Comparison of ENCODE assay signal across 15 cellular contexts in the genomic region with DNA sequence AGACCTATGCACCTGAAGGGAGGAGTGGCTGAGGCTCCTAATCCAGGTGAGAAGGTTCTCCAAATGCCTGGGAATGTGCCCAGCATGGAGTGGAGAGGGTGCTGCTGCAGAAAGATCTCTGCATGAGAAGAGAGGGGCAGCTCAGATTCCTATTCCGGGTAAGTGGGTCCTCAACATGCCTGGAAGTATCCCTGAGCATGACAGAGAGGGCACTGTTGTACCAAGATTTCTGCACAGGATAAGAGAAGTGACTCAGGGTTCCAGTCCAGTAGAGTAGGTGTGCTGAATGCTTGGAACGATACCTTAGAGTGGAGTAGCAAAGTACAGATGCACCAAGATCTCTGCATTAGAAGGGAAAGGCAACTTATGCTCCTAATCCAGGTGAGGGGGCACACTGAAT. TPM values are rescaled to one million over a fixed set of nuclear protein-coding genes. Genes with fewer than 3 reads are reported as not detected.
"Had no signal": no experiment of that assay in that cellular context is flagged by ENCODE, and none has a peak within 500 bp of the region (broad histone marks: within the 10 kb centered on the region; RNA-seq: fewer than 3 reads in every experiment).

No MANE protein-coding gene starts in this region.

RNA-seq across cellular contexts. Expression of gene CST1, which starts 15.8 kb away (rescaled TPM):
- total RNA-seq: activated B cell treated with CpG ODN at 0.5 μM for 24 hours; activated CD4-positive, alpha-beta memory T cell treated with anti-CD3 and anti-CD28 coated beads for 36 hours; activated CD4-positive, alpha-beta memory T cell treated with anti-CD3 and anti-CD28 coated beads, Interleukin-2, amount 10 ng/mL, durations not matched to agents 7 days and 5 days; activated CD4-positive, alpha-beta T cell treated with anti-CD3 and anti-CD28 coated beads for 36 hours; activated CD4-positive, alpha-beta T cell treated with anti-CD3 and anti-CD28 coated beads, Interleukin-2, amount 10 ng/mL, durations not matched to agents 24 days and 14 days; activated CD4-positive, alpha-beta T cell treated with anti-CD3 and anti-CD28 coated beads, Interleukin-2, amount 10 ng/mL, durations not matched to agents 7 days and 5 days; activated CD8-positive, alpha-beta memory T cell treated with anti-CD3 and anti-CD28 coated beads for 36 hours; activated CD8-positive, alpha-beta memory T cell treated with anti-CD3 and anti-CD28 coated beads, Interleukin-2, amount 10 ng/mL, durations not matched to agents 7 days and 5 days; activated CD8-positive, alpha-beta T cell treated with anti-CD3 and anti-CD28 coated beads for 36 hours; activated CD8-positive, alpha-beta T cell treated with anti-CD3 and anti-CD28 coated beads, Interleukin-2, amount 10 ng/mL, durations not matched to agents 7 days and 5 days; T-cell; T-helper 1 cell treated with Interleukin-12 subunit alpha and Interleukin-12 subunit beta and Interleukin-4 antibody, amounts not matched to agents 30 ng/mL and 1 ng/mL, for 36 hours; T-helper 17 cell; T-helper 2 cell treated with Interferon-gamma antibody and Interleukin-4, amounts not matched to agents 100 ng/mL and 5 ng/mL, for 36 hours had no signal

RNA-seq across cellular contexts. Expression of gene CST4, which starts 46.1 kb away (rescaled TPM):
- total RNA-seq: activated B cell treated with CpG ODN at 0.5 μM for 24 hours; activated CD4-positive, alpha-beta memory T cell treated with anti-CD3 and anti-CD28 coated beads for 36 hours; activated CD4-positive, alpha-beta memory T cell treated with anti-CD3 and anti-CD28 coated beads, Interleukin-2, amount 10 ng/mL, durations not matched to agents 7 days and 5 days; activated CD4-positive, alpha-beta T cell treated with anti-CD3 and anti-CD28 coated beads for 36 hours; activated CD4-positive, alpha-beta T cell treated with anti-CD3 and anti-CD28 coated beads, Interleukin-2, amount 10 ng/mL, durations not matched to agents 24 days and 14 days; activated CD4-positive, alpha-beta T cell treated with anti-CD3 and anti-CD28 coated beads, Interleukin-2, amount 10 ng/mL, durations not matched to agents 7 days and 5 days; activated CD8-positive, alpha-beta memory T cell treated with anti-CD3 and anti-CD28 coated beads for 36 hours; activated CD8-positive, alpha-beta memory T cell treated with anti-CD3 and anti-CD28 coated beads, Interleukin-2, amount 10 ng/mL, durations not matched to agents 7 days and 5 days; activated CD8-positive, alpha-beta T cell treated with anti-CD3 and anti-CD28 coated beads for 36 hours; activated CD8-positive, alpha-beta T cell treated with anti-CD3 and anti-CD28 coated beads, Interleukin-2, amount 10 ng/mL, durations not matched to agents 7 days and 5 days; T-cell; T-helper 1 cell treated with Interleukin-12 subunit alpha and Interleukin-12 subunit beta and Interleukin-4 antibody, amounts not matched to agents 30 ng/mL and 1 ng/mL, for 36 hours; T-helper 17 cell; T-helper 2 cell treated with Interferon-gamma antibody and Interleukin-4, amounts not matched to agents 100 ng/mL and 5 ng/mL, for 36 hours; WTC11 had no signal
